ENCODE assay signal across 1 cellular context in genomic region chr7:1846331-1847065, GRCh38.
TF ChIP-seq lines count a peak whose summit lies in the region.

No MANE protein-coding gene starts in this region.

TF ChIP-seq in GM23338, 12 proteins besides CTCF, POLR2A, EP300 and RAD21 (continued from another document):
- TF ChIP-seq ZNF462 (CRISPR knock-in tag; IDR thresholded peaks at IDR 0.05) (no peak), EZH2phosphoT487 (IDR thresholded peaks at IDR 0.05; ENCODE audit: unreplicated experiment) (no peak), ZNF331 (CRISPR knock-in tag; IDR thresholded peaks at IDR 0.05; ENCODE audit: low read depth) (no peak), POLR2AphosphoS5 (IDR thresholded peaks at IDR 0.05; ENCODE audit: low read depth) (no peak)
TF ChIP-seq in GM23338: peak in this region for 0.
